ENCODE assay signal across 1 cellular context in genomic region chr22:50643021-50643820, GRCh38. TPM values are rescaled to one million over a fixed set of nuclear protein-coding genes. Genes with fewer than 3 reads are reported as not detected.
"Had no signal": no experiment of that assay in that cellular context is flagged by ENCODE, and none has a peak within 500 bp of the region (broad histone marks: within the 10 kb centered on the region; RNA-seq: fewer than 3 reads in every experiment).

No MANE protein-coding gene starts in this region.

RNA-seq across cellular contexts. Expression of gene SHANK3, which starts 29.4 kb away (rescaled TPM):
- total RNA-seq: T-helper 1 cell treated with Interleukin-12 subunit alpha and Interleukin-12 subunit beta and Interleukin-4 antibody, amounts not matched to agents 30 ng/mL and 1 ng/mL, for 36 hours had no signal
